ENCODE assay signal across 26 cellular contexts in genomic region chr12:123962530-123962929, GRCh38.
"Had no signal": no experiment of that assay in that cellular context is flagged by ENCODE, and none has a peak within 500 bp of the region (broad histone marks: within the 10 kb centered on the region; RNA-seq: fewer than 3 reads in every experiment).

No MANE protein-coding gene starts in this region.

- H3K4me3 Mint-ChIP-seq: immature natural killer cell; naive thymus-derived CD8-positive, alpha-beta T cell; stimulated activated memory B cell treated with anti-CD40 and anti-IgM and Interleukin-4, amounts not matched to agents 10 μg/mL and 1 μg/mL and 100 μg/mL, for 72 hours; type B pancreatic cell had no signal

- H3K36me3 ChIP-seq: lower lobe of right lung, ovary had no signal

- H3K27me3 ChIP-seq: dorsolateral prefrontal cortex, foreskin keratinocyte, gastroesophageal sphincter, heart right ventricle, ovary, testis, tibial artery had no signal

- DNase-seq: dorsolateral prefrontal cortex; effector CD4-positive, alpha-beta T cell; foreskin keratinocyte; heart right ventricle; hypothalamus; immature natural killer cell; kidney glomerular epithelial cell; left colon; left ventricle myocardium superior; lower lobe of right lung; naive thymus-derived CD8-positive, alpha-beta T cell; occipital lobe; ovary; posterior cingulate gyrus; stimulated activated CD4-positive, alpha-beta T cell treated with anti-CD3 and anti-CD28 coated beads, Interleukin-2, amount 100 ng/mL, for 24 hours; stimulated activated CD4-positive, alpha-beta T cell treated with anti-CD3 and anti-CD28 coated beads, Interleukin-4, amount 100 ng/mL, for 4 hours; stimulated activated naive CD8-positive, alpha-beta T cell treated with anti-CD3 and anti-CD28 coated beads, Interleukin-15, Interleukin-2, amounts not matched to agents 100 U/mL and 50 U/mL, for 24 hours; substantia nigra; testis; tibial artery had no signal

- H3K9me3 Mint-ChIP-seq: immature natural killer cell; naive thymus-derived CD8-positive, alpha-beta T cell; stimulated activated memory B cell treated with anti-CD40 and anti-IgM and Interleukin-4, amounts not matched to agents 10 μg/mL and 1 μg/mL and 100 μg/mL, for 72 hours; type B pancreatic cell had no signal

- H3K4me3 ChIP-seq: dorsolateral prefrontal cortex, gastroesophageal sphincter, lower lobe of right lung, ovary, testis, tibial artery had no signal

- H3K27ac ChIP-seq: dorsolateral prefrontal cortex, epithelial cell of prostate, foreskin keratinocyte, gastroesophageal sphincter, lower lobe of right lung, ovary, testis, tibial artery had no signal

- H3K36me3 Mint-ChIP-seq: stimulated activated memory B cell treated with anti-CD40 and anti-IgM and Interleukin-4, amounts not matched to agents 10 μg/mL and 1 μg/mL and 100 μg/mL, for 72 hours; type B pancreatic cell had no signal

- H3K4me1 Mint-ChIP-seq: stimulated activated memory B cell treated with anti-CD40 and anti-IgM and Interleukin-4, amounts not matched to agents 10 μg/mL and 1 μg/mL and 100 μg/mL, for 72 hours had no signal

- H3K4me1 ChIP-seq: foreskin keratinocyte, gastroesophageal sphincter, lower lobe of right lung, testis, tibial artery had no signal

- H3K27me3 Mint-ChIP-seq: naive thymus-derived CD8-positive, alpha-beta T cell; stimulated activated memory B cell treated with anti-CD40 and anti-IgM and Interleukin-4, amounts not matched to agents 10 μg/mL and 1 μg/mL and 100 μg/mL, for 72 hours; type B pancreatic cell had no signal

- ATAC-seq: esophagus mucosa; foreskin keratinocyte; gastroesophageal sphincter; left ventricle myocardium superior; naive thymus-derived CD8-positive, alpha-beta T cell; sciatic nerve; stimulated activated memory B cell treated with anti-CD40 and anti-IgM and Interleukin-4, amounts not matched to agents 10 μg/mL and 1 μg/mL and 100 μg/mL, for 72 hours; stimulated activated naive CD8-positive, alpha-beta T cell treated with anti-CD3 and anti-CD28 coated beads, Interleukin-15, Interleukin-2, amounts not matched to agents 100 U/mL and 50 U/mL, for 24 hours had no signal

- H3K27ac Mint-ChIP-seq: stimulated activated memory B cell treated with anti-CD40 and anti-IgM and Interleukin-4, amounts not matched to agents 10 μg/mL and 1 μg/mL and 100 μg/mL, for 72 hours; type B pancreatic cell had no signal

- H3K9me3 ChIP-seq: gastroesophageal sphincter, heart right ventricle, lower lobe of right lung, ovary, testis, tibial artery had no signal
